In the genomic region with DNA sequence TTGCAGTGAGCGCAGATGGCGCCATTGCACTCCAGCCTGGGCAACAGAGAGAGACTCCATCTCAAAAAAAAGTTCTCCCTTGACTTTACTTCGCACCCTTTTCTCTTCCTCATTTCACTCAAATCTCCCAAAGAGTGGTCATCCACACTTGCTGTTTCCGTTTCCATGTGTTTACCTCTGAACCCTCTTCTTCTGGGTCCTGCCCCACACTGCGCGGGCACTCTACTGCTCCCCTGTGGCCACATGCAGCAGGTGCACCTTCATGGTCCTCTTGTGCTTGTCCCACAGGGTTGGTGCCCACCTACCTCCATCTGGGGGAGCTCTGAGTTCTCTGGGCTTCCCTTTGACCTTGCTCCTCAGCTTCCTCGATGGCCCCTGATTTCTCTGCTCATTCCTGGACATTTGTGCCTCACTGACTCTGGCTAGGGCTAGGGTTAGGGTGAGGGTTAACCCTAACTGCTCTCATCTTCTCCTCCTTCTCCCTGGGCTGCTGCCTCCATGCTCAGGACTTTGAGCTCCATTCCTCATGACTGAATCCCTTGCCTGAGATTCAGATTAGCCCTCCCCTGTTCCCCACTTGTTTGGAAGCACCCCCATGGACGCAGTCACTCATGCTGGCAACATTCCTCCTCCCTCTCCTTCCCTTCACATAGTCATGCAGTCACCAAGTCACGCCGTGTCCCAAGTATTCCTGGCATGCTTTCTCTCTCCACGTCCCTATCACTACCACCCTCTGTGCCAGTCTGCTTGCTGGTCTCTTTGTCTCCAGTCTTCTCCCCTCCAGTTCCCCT, we compare ENCODE assay signal across 9 cellular contexts. TPM values are rescaled to one million over a fixed set of nuclear protein-coding genes. Genes with fewer than 3 reads are reported as not detected.
DNase-seq lines count a peak whose midpoint lies in the region; ATAC-seq and TF ChIP-seq lines count a peak whose summit lies in the region.
"Had no signal": no experiment of that assay in that cellular context is flagged by ENCODE, and none has a peak within 500 bp of the region (broad histone marks: within the 10 kb centered on the region; RNA-seq: fewer than 3 reads in every experiment).

No MANE protein-coding gene starts in this region.

- intact Hi-C loops in A673 (cut with micrococcal nuclease; ENCODE audit: unreplicated experiment): no loop called here

- no peak for ATAC-seq in GM18502 (IDR thresholded peaks at IDR 0.05; ENCODE audit: poor library complexity, unreplicated experiment)
- no peak for ATAC-seq in HG03108 (IDR thresholded peaks at IDR 0.05; ENCODE audit: unreplicated experiment)
- ATAC-seq in HG03460 (IDR thresholded peaks at IDR 0.05; ENCODE audit: unreplicated experiment): no peak

- H3K36me3 ChIP-seq in A673 (ENCODE audit: insufficient read depth, low read length, poor library complexity, severe bottlenecking) (no peaks in the 10 kb centered on the region), WERI-Rb-1 (no peaks in the 10 kb centered on the region)
- H3K36me3 ChIP-seq: SJSA1 had no signal

- no peaks in the 10 kb centered on the region for H3K4me1 ChIP-seq in A673 (ENCODE audit: insufficient read depth, low read length, poor library complexity, severe bottlenecking)
- H3K4me1 ChIP-seq: SJSA1 had no signal

- CTCF ChIA-PET in A673 (lab: Charles Lee): no interaction called here

- TF ChIP-seq CTCF in A673 (conservative IDR thresholded peaks at IDR 0.05; ENCODE audit: low read depth, low read length) (peak; percentile 65), GM20000 (IDR thresholded peaks at IDR 0.05; ENCODE audit: extremely low read depth, missing control alignments) (peak; percentile 53), WERI-Rb-1 (IDR thresholded peaks at IDR 0.05; ENCODE audit: low read depth, low read length) (peak; percentile 89)

- H3K4me3 ChIP-seq in A673 (ENCODE audit: low read depth, low read length, poor library complexity, severe bottlenecking): no peak overlapping the region
- no peak overlapping the region for H3K4me3 ChIP-seq in WERI-Rb-1 (ENCODE audit: low read depth, low read length)
- H3K4me3 ChIP-seq: SJSA1 had no signal

- H3K27ac ChIP-seq in A673 (ENCODE audit: low read depth, low read length, poor library complexity, severe bottlenecking) (no peak overlapping the region), WERI-Rb-1 (no peak overlapping the region)
- H3K27ac ChIP-seq: SJSA1 had no signal

- BruUV-seq in A673 (replicated peaks; lab: Mats Ljungman, UMichigan): no TSS peak

- H3K9me3 ChIP-seq in A673 (ENCODE audit: low read depth, low read length, poor library complexity, severe bottlenecking) (peaks cover 5% of the 10 kb centered on the region), WERI-Rb-1 (ENCODE audit: severe bottlenecking) (peaks cover 11% of the 10 kb centered on the region)

- H3K27me3 ChIP-seq in A673 (replicated peaks; ENCODE audit: insufficient read depth, low read depth, low read length, poor library complexity): peaks cover 6% of the 10 kb centered on the region
- H3K27me3 ChIP-seq in WERI-Rb-1 (ENCODE audit: insufficient read depth, low read depth, severe bottlenecking): no peaks in the 10 kb centered on the region
- H3K27me3 ChIP-seq: SJSA1 had no signal

- peak; percentile 37 for DNase-seq in A673 (ENCODE audit: low spot score)
- peak; percentile 41 for DNase-seq in GM20000 (ENCODE audit: low spot score)
- DNase-seq in WERI-Rb-1: peak; percentile 58
- DNase-seq in iPS DF 4.7 (ENCODE audit: extremely low read depth, low spot score): peak; percentile 25
- DNase-seq in NCI-H510A treated with DMSO at 0.1 percent for 48 hours (lab: John Stamatoyannopoulos, UW): no peak

- POLR2A ChIA-PET in A673 (lab: Charles Lee; ENCODE audit: low non-redundant PET): no interaction called here

RNA-seq across cellular contexts. Expression of a gene that starts 26.6 kb away (rescaled TPM):
- total RNA-seq in A673 (2021): not detected in 2 replicates
